Comparison of ENCODE assay signal across 1 cellular context in genomic region chr1:203287109-203287893, GRCh38.
TF ChIP-seq lines count a peak whose summit lies in the region.

No MANE protein-coding gene starts in this region.

TF ChIP-seq in K562, 482 proteins besides CTCF, POLR2A, EP300 and RAD21 (continued from another document and continues in another):
- TF ChIP-seq SMARCB1 (IDR thresholded peaks at IDR 0.05; ENCODE audit: insufficient read length, low read depth) (no peak), ESRRA (IDR thresholded peaks at IDR 0.05; ENCODE audit: borderline replicate concordance, low read depth) (no peak; the same call in 1 of the 2 replicates), CHD7 (IDR thresholded peaks at IDR 0.05; ENCODE audit: low read depth, low read length) (no peak), ZNF639 (CRISPR knock-in tag; conservative IDR thresholded peaks at IDR 0.05 in 1 of 2, IDR thresholded peaks at IDR 0.05 in 1 of 2) (peak in 1 of 2 experiments; percentile 75; a peak in 1 of 4 replicates), TRIM24 (IDR thresholded peaks at IDR 0.05) (peak; percentile 28 to 63; a peak in 3 of 4 replicates), ZNF212 (CRISPR knock-in tag; IDR thresholded peaks at IDR 0.05) (no peak), ZNF764 (CRISPR knock-in tag; IDR thresholded peaks at IDR 0.05; ENCODE audit: low read depth) (no peak), CREB5 (CRISPR knock-in tag; IDR thresholded peaks at IDR 0.05) (0 out of 2 replicates have a peak, but pooled peaks have one; percentile 29), PCBP1 (IDR thresholded peaks at IDR 0.05; ENCODE audit: low read depth, low read length, poor library complexity, severe bottlenecking) (no peak), CGGBP1 (CRISPR knock-in tag; IDR thresholded peaks at IDR 0.05) (no peak), TOE1 (IDR thresholded peaks at IDR 0.05; ENCODE audit: borderline replicate concordance) (no peak), TOE1 (CRISPR knock-in tag; IDR thresholded peaks at IDR 0.05; ENCODE audit: borderline replicate concordance, low read depth) (no peak), NEUROD1 (IDR thresholded peaks at IDR 0.05; ENCODE audit: borderline replicate concordance, low read depth, low read length, partially characterized antibody) (no peak), MITF (IDR thresholded peaks at IDR 0.05) (no peak; the same call in 1 of the 2 replicates), ARID1B (IDR thresholded peaks at IDR 0.05) (peak; percentile 64), ZNF224 (CRISPR knock-in tag; IDR thresholded peaks at IDR 0.05) (no peak), ZNF316 (IDR thresholded peaks at IDR 0.05) (peak; percentile 68), IRF2 (CRISPR knock-in tag; IDR thresholded peaks at IDR 0.05) (no peak), FOXM1 (IDR thresholded peaks at IDR 0.05; ENCODE audit: low read depth) (peak; percentile 36; the same call in 1 of the 2 replicates), FOXM1 (CRISPR knock-in tag; IDR thresholded peaks at IDR 0.05; ENCODE audit: low read depth) (no peak), ZNF175 (CRISPR knock-in tag; IDR thresholded peaks at IDR 0.05; ENCODE audit: low read depth) (peak; percentile 79; the same call in 1 of the 2 replicates), LEF1 (IDR thresholded peaks at IDR 0.05) (peak; percentile 74; the same call in 1 of the 2 replicates), NKRF (IDR thresholded peaks at IDR 0.05; ENCODE audit: borderline replicate concordance) (no peak), ZNF398 (CRISPR knock-in tag; IDR thresholded peaks at IDR 0.05) (no peak), STAG1 (CRISPR knock-in tag; IDR thresholded peaks at IDR 0.05; ENCODE audit: borderline replicate concordance) (no peak), HDAC2 (IDR thresholded peaks at IDR 0.05) (no peak), HMGN3 (IDR thresholded peaks at IDR 0.05; ENCODE audit: borderline replicate concordance, extremely low read depth, insufficient read length, low read depth, low read length) (no peak), ZNF444 (CRISPR knock-in tag; IDR thresholded peaks at IDR 0.05) (no peak), PURB (CRISPR knock-in tag; IDR thresholded peaks at IDR 0.05; ENCODE audit: low read depth) (no peak), TCF15 (CRISPR knock-in tag; IDR thresholded peaks at IDR 0.05) (no peak), GATA2 (CRISPR knock-in tag; IDR thresholded peaks at IDR 0.05) (no peak), SOX6 (IDR thresholded peaks at IDR 0.05) (0 out of 2 replicates have a peak, but pooled peaks have one; percentile 48), SIN3B (IDR thresholded peaks at IDR 0.05; ENCODE audit: low read depth) (no peak), ZBTB26 (CRISPR knock-in tag; IDR thresholded peaks at IDR 0.05) (0 out of 2 replicates have a peak, but pooled peaks have one; percentile 24), TAL1 (IDR thresholded peaks at IDR 0.05) (no peak)
